Comparison of ENCODE assay signal across 3 cellular contexts in the genomic region with DNA sequence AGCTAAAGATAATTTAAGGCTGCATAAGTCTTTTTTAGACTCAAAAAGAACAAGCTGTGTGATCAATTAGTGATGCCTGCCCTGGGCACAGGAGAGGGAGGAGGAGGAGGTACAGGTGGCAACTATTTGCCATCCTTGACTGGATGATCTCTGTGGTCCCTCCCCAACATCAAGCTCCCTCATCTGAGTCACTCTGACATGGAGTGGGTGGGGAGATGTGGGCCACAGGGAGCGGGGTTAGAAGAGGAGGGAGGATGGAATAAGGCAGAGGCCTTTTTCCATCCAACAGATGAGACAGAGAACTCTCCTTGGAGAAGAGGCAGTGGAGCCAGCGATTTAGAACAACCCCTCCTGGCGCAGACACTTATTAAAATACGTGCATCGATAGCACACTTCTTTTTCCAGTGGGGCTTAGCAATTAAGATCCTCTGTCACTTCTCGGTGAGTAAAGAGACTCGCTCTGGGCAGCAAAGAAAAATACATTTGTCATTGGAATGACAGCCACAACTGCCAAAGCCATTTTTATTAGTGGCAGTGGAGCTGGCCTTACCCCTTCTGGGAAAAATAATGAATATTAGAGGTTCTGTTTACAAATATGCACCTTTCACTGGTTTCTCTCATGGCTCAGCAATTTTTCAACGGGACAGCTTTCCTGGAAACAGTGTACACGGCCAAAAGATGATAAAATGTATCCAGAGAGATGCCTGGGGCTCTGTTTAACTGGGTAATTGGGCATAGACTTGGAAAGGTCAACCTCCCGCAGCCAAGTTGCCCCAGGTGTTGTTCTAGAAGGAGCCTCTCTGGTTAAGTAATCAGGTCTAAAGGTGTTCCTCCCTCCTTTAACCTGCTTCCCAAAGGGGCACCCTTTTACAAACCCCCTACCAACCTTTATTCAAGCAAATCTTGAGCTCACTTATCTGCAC.
TF ChIP-seq lines count a peak whose summit lies in the region.

No MANE protein-coding gene starts in this region.

TF ChIP-seq in SK-N-SH, 30 proteins besides CTCF, POLR2A, EP300 and RAD21 (continued from another document and continues in another):
- TF ChIP-seq, protein P1, sequence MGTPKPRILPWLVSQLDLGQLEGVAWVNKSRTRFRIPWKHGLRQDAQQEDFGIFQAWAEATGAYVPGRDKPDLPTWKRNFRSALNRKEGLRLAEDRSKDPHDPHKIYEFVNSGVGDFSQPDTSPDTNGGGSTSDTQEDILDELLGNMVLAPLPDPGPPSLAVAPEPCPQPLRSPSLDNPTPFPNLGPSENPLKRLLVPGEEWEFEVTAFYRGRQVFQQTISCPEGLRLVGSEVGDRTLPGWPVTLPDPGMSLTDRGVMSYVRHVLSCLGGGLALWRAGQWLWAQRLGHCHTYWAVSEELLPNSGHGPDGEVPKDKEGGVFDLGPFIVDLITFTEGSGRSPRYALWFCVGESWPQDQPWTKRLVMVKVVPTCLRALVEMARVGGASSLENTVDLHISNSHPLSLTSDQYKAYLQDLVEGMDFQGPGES (IDR thresholded peaks at IDR 0.05; ENCODE audit: low read depth, low read length): no peak
- no peak for TF ChIP-seq YY1 (IDR thresholded peaks at IDR 0.05; ENCODE audit: low read depth)
- no peak for TF ChIP-seq MEF2A (IDR thresholded peaks at IDR 0.05; ENCODE audit: borderline replicate concordance, low read depth)
- TF ChIP-seq RXRA (IDR thresholded peaks at IDR 0.05; ENCODE audit: borderline replicate concordance, low read depth): no peak
- TF ChIP-seq MXI1 (IDR thresholded peaks at IDR 0.05; ENCODE audit: low read depth, low read length): no peak
- TF ChIP-seq, protein P2, sequence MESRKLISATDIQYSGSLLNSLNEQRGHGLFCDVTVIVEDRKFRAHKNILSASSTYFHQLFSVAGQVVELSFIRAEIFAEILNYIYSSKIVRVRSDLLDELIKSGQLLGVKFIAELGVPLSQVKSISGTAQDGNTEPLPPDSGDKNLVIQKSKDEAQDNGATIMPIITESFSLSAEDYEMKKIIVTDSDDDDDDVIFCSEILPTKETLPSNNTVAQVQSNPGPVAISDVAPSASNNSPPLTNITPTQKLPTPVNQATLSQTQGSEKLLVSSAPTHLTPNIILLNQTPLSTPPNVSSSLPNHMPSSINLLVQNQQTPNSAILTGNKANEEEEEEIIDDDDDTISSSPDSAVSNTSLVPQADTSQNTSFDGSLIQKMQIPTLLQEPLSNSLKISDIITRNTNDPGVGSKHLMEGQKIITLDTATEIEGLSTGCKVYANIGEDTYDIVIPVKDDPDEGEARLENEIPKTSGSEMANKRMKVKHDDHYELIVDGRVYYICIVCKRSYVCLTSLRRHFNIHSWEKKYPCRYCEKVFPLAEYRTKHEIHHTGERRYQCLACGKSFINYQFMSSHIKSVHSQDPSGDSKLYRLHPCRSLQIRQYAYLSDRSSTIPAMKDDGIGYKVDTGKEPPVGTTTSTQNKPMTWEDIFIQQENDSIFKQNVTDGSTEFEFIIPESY (IDR thresholded peaks at IDR 0.05; ENCODE audit: borderline replicate concordance, low read depth): no peak
- no peak for TF ChIP-seq TCF12 (IDR thresholded peaks at IDR 0.05)
- TF ChIP-seq, protein P3, sequence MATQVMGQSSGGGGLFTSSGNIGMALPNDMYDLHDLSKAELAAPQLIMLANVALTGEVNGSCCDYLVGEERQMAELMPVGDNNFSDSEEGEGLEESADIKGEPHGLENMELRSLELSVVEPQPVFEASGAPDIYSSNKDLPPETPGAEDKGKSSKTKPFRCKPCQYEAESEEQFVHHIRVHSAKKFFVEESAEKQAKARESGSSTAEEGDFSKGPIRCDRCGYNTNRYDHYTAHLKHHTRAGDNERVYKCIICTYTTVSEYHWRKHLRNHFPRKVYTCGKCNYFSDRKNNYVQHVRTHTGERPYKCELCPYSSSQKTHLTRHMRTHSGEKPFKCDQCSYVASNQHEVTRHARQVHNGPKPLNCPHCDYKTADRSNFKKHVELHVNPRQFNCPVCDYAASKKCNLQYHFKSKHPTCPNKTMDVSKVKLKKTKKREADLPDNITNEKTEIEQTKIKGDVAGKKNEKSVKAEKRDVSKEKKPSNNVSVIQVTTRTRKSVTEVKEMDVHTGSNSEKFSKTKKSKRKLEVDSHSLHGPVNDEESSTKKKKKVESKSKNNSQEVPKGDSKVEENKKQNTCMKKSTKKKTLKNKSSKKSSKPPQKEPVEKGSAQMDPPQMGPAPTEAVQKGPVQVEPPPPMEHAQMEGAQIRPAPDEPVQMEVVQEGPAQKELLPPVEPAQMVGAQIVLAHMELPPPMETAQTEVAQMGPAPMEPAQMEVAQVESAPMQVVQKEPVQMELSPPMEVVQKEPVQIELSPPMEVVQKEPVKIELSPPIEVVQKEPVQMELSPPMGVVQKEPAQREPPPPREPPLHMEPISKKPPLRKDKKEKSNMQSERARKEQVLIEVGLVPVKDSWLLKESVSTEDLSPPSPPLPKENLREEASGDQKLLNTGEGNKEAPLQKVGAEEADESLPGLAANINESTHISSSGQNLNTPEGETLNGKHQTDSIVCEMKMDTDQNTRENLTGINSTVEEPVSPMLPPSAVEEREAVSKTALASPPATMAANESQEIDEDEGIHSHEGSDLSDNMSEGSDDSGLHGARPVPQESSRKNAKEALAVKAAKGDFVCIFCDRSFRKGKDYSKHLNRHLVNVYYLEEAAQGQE (IDR thresholded peaks at IDR 0.05; ENCODE audit: low read depth, low read length): no peak
- TF ChIP-seq RCOR1 (IDR thresholded peaks at IDR 0.05; ENCODE audit: low read length): no peak; the same call in 1 of the 2 replicates
- no peak for TF ChIP-seq GATA2 (CRISPR knock-in tag; IDR thresholded peaks at IDR 0.05)
- TF ChIP-seq RFX5 (IDR thresholded peaks at IDR 0.05; ENCODE audit: low read length): no peak

TF ChIP-seq in SK-N-SH treated with all-trans-retinoic acid at 6 μM for 48 hours, 23 proteins besides CTCF, POLR2A, EP300 and RAD21:
- TF ChIP-seq, protein P4, sequence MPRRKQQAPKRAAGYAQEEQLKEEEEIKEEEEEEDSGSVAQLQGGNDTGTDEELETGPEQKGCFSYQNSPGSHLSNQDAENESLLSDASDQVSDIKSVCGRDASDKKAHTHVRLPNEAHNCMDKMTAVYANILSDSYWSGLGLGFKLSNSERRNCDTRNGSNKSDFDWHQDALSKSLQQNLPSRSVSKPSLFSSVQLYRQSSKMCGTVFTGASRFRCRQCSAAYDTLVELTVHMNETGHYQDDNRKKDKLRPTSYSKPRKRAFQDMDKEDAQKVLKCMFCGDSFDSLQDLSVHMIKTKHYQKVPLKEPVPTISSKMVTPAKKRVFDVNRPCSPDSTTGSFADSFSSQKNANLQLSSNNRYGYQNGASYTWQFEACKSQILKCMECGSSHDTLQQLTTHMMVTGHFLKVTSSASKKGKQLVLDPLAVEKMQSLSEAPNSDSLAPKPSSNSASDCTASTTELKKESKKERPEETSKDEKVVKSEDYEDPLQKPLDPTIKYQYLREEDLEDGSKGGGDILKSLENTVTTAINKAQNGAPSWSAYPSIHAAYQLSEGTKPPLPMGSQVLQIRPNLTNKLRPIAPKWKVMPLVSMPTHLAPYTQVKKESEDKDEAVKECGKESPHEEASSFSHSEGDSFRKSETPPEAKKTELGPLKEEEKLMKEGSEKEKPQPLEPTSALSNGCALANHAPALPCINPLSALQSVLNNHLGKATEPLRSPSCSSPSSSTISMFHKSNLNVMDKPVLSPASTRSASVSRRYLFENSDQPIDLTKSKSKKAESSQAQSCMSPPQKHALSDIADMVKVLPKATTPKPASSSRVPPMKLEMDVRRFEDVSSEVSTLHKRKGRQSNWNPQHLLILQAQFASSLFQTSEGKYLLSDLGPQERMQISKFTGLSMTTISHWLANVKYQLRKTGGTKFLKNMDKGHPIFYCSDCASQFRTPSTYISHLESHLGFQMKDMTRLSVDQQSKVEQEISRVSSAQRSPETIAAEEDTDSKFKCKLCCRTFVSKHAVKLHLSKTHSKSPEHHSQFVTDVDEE (CRISPR knock-in tag; IDR thresholded peaks at IDR 0.05): no peak
- TF ChIP-seq PPARA (CRISPR knock-in tag; IDR thresholded peaks at IDR 0.05; ENCODE audit: borderline replicate concordance): no peak

TF ChIP-seq in HEK293, 187 proteins besides CTCF, POLR2A, EP300 and RAD21 (continued from another document):
- TF ChIP-seq, protein P5, sequence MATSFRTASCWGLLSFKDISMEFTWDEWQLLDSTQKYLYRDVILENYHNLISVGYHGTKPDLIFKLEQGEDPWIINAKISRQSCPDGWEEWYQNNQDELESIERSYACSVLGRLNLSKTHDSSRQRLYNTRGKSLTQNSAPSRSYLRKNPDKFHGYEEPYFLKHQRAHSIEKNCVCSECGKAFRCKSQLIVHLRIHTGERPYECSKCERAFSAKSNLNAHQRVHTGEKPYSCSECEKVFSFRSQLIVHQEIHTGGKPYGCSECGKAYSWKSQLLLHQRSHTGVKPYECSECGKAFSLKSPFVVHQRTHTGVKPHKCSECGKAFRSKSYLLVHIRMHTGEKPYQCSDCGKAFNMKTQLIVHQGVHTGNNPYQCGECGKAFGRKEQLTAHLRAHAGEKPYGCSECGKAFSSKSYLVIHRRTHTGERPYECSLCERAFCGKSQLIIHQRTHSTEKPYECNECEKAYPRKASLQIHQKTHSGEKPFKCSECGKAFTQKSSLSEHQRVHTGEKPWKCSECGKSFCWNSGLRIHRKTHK (tag by site-specific recombination; IDR thresholded peaks at IDR 0.05): no peak
- TF ChIP-seq EGR2 (tag by site-specific recombination; IDR thresholded peaks at IDR 0.05; ENCODE audit: low read depth): 0 out of 2 replicates have a peak, but pooled peaks have one; percentile 32
